Comparison of ENCODE assay signal across 1 cellular context in the genomic region with DNA sequence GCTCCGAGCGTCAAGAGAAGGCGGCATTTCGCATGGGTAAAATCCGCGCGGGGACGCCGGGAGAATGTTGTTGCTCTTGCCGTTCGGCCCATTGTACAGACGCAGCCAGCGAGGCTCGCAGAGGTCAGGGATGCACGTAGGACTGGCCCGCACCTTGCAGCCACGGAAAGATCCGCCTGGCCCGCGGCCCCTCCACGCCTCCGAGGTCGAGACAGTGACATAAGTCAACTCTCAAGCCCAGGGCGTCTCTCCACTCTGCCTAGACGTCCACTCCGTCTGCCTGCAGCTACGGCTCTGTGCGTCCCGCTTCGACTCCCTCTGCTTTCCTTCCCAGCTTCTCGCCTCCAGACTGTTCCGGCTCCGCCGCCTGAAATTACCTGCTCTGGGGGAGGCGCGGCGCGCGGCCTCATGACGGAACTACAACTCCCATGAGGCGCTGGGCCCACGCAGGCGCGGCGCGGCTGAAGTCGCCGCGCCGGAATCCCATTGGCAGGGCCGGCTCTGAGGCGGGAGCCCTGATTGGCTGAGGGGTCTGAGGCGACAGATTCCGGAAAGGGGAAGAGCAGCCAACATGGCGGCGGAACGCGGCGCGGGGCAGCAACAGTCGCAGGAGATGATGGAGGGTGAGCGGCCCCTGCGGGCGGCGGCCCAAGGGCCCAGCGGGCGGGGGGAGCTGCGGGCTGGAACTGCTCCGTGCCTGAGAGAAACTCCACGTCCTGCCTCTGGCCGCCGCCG.
TF ChIP-seq lines count a peak whose summit lies in the region.

A gene with protein sequence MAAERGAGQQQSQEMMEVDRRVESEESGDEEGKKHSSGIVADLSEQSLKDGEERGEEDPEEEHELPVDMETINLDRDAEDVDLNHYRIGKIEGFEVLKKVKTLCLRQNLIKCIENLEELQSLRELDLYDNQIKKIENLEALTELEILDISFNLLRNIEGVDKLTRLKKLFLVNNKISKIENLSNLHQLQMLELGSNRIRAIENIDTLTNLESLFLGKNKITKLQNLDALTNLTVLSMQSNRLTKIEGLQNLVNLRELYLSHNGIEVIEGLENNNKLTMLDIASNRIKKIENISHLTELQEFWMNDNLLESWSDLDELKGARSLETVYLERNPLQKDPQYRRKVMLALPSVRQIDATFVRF (plus strand): TSS at position 543 of the 735 bp plus-strand sequence. CDS start 29 bp downstream, at position 572.

TF ChIP-seq in HEK293, 187 proteins besides CTCF, POLR2A, EP300 and RAD21 (continued from another document and continues in another):
- TF ChIP-seq ZNF16 (tag by site-specific recombination; IDR thresholded peaks at IDR 0.05; ENCODE audit: low read depth) (no peak), EGR2 (tag by site-specific recombination; IDR thresholded peaks at IDR 0.05; ENCODE audit: low read depth) (no peak), ZNF202 (tag by site-specific recombination; IDR thresholded peaks at IDR 0.05; ENCODE audit: borderline replicate concordance) (no peak), ZNF654 (tag by site-specific recombination; IDR thresholded peaks at IDR 0.05; ENCODE audit: low read depth) (no peak), ZNF239 (tag by site-specific recombination; IDR thresholded peaks at IDR 0.05) (0 out of 2 replicates have a peak, but pooled peaks have one; percentile 62), ZNF391 (tag by site-specific recombination; IDR thresholded peaks at IDR 0.05; ENCODE audit: borderline replicate concordance, low read depth) (peak; percentile 79; the same call in 1 of the 2 replicates), ZNF585B (tag by site-specific recombination; IDR thresholded peaks at IDR 0.05) (0 out of 2 replicates have a peak, but pooled peaks have one; percentile 14), ZNF394 (tag by site-specific recombination; IDR thresholded peaks at IDR 0.05; ENCODE audit: borderline replicate concordance) (peak; percentile 83; the same call in 1 of the 2 replicates), ZNF776 (tag by site-specific recombination; IDR thresholded peaks at IDR 0.05; ENCODE audit: borderline replicate concordance) (no peak), ZNF302 (tag by site-specific recombination; IDR thresholded peaks at IDR 0.05; ENCODE audit: low read depth) (no peak), ZEB2 (tag by site-specific recombination; IDR thresholded peaks at IDR 0.05) (peak; percentile 74), ZNF23 (tag by site-specific recombination; IDR thresholded peaks at IDR 0.05; ENCODE audit: borderline replicate concordance) (no peak), FEZF1 (tag by site-specific recombination; IDR thresholded peaks at IDR 0.05) (no peak), ZNF791 (tag by site-specific recombination; IDR thresholded peaks at IDR 0.05) (no peak), ZNF623 (tag by site-specific recombination; IDR thresholded peaks at IDR 0.05) (no peak), ZNF624 (tag by site-specific recombination; IDR thresholded peaks at IDR 0.05) (no peak), MEIS1 (CRISPR knock-in tag; IDR thresholded peaks at IDR 0.05; ENCODE audit: borderline replicate concordance) (no peak), ZNF174 (tag by site-specific recombination; IDR thresholded peaks at IDR 0.05) (no peak), ZSCAN23 (tag by site-specific recombination; IDR thresholded peaks at IDR 0.05) (no peak), ZNF530 (tag by site-specific recombination; IDR thresholded peaks at IDR 0.05; ENCODE audit: low read depth) (no peak), ZNF660 (tag by site-specific recombination; IDR thresholded peaks at IDR 0.05) (no peak; the same call in 1 of the 2 replicates), BCL11A (tag by site-specific recombination; IDR thresholded peaks at IDR 0.05; ENCODE audit: low read depth) (peak; percentile 84), ZNF670 (tag by site-specific recombination; IDR thresholded peaks at IDR 0.05; ENCODE audit: low read depth) (no peak), ZNF324 (tag by site-specific recombination; IDR thresholded peaks at IDR 0.05) (peak; percentile 90), ZNF223 (tag by site-specific recombination; IDR thresholded peaks at IDR 0.05) (no peak), ZNF621 (tag by site-specific recombination; IDR thresholded peaks at IDR 0.05) (no peak), ZNF521 (tag by site-specific recombination; IDR thresholded peaks at IDR 0.05) (no peak), ZNF114 (tag by site-specific recombination; IDR thresholded peaks at IDR 0.05) (no peak), ZFP69B (tag by site-specific recombination; IDR thresholded peaks at IDR 0.05) (peak; percentile 57; the same call in 1 of the 2 replicates), ZNF677 (tag by site-specific recombination; IDR thresholded peaks at IDR 0.05) (0 out of 2 replicates have a peak, but pooled peaks have one; percentile 1), ZNF138 (tag by site-specific recombination; IDR thresholded peaks at IDR 0.05; ENCODE audit: borderline replicate concordance) (no peak), ZNF747 (tag by site-specific recombination; IDR thresholded peaks at IDR 0.05) (no peak), RBAK (tag by site-specific recombination; IDR thresholded peaks at IDR 0.05) (no peak), ZNF555 (tag by site-specific recombination; conservative IDR thresholded peaks at IDR 0.05) (no peak), MYNN (tag by site-specific recombination; IDR thresholded peaks at IDR 0.05; ENCODE audit: borderline replicate concordance) (no peak), YY2 (tag by site-specific recombination; IDR thresholded peaks at IDR 0.05) (peak; percentile 65; the same call in 1 of the 2 replicates), ZNF169 (tag by site-specific recombination; IDR thresholded peaks at IDR 0.05) (no peak), ZNF510 (tag by site-specific recombination; IDR thresholded peaks at IDR 0.05; ENCODE audit: insufficient replicate concordance) (no peak), ZNF610 (tag by site-specific recombination; IDR thresholded peaks at IDR 0.05; ENCODE audit: borderline replicate concordance) (peak; percentile 47; the same call in 1 of the 2 replicates), ZBTB20 (tag by site-specific recombination; IDR thresholded peaks at IDR 0.05) (no peak; the same call in 1 of the 2 replicates), IKZF3 (tag by site-specific recombination; IDR thresholded peaks at IDR 0.05) (peak; percentile 93)
- TF ChIP-seq, protein P1, sequence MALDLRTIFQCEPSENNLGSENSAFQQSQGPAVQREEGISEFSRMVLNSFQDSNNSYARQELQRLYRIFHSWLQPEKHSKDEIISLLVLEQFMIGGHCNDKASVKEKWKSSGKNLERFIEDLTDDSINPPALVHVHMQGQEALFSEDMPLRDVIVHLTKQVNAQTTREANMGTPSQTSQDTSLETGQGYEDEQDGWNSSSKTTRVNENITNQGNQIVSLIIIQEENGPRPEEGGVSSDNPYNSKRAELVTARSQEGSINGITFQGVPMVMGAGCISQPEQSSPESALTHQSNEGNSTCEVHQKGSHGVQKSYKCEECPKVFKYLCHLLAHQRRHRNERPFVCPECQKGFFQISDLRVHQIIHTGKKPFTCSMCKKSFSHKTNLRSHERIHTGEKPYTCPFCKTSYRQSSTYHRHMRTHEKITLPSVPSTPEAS (tag by site-specific recombination; IDR thresholded peaks at IDR 0.05), result no peak; the same call in 1 of the 2 replicates
- TF ChIP-seq, protein P2, sequence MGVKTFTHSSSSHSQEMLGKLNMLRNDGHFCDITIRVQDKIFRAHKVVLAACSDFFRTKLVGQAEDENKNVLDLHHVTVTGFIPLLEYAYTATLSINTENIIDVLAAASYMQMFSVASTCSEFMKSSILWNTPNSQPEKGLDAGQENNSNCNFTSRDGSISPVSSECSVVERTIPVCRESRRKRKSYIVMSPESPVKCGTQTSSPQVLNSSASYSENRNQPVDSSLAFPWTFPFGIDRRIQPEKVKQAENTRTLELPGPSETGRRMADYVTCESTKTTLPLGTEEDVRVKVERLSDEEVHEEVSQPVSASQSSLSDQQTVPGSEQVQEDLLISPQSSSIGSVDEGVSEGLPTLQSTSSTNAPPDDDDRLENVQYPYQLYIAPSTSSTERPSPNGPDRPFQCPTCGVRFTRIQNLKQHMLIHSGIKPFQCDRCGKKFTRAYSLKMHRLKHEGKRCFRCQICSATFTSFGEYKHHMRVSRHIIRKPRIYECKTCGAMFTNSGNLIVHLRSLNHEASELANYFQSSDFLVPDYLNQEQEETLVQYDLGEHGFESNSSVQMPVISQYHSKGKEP (tag by site-specific recombination; IDR thresholded peaks at IDR 0.05), result no peak
- TF ChIP-seq, protein P3, sequence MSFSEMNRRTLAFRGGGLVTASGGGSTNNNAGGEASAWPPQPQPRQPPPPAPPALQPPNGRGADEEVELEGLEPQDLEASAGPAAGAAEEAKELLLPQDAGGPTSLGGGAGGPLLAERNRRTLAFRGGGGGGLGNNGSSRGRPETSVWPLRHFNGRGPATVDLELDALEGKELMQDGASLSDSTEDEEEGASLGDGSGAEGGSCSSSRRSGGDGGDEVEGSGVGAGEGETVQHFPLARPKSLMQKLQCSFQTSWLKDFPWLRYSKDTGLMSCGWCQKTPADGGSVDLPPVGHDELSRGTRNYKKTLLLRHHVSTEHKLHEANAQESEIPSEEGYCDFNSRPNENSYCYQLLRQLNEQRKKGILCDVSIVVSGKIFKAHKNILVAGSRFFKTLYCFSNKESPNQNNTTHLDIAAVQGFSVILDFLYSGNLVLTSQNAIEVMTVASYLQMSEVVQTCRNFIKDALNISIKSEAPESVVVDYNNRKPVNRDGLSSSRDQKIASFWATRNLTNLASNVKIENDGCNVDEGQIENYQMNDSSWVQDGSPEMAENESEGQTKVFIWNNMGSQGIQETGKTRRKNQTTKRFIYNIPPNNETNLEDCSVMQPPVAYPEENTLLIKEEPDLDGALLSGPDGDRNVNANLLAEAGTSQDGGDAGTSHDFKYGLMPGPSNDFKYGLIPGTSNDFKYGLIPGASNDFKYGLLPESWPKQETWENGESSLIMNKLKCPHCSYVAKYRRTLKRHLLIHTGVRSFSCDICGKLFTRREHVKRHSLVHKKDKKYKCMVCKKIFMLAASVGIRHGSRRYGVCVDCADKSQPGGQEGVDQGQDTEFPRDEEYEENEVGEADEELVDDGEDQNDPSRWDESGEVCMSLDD (tag by site-specific recombination; IDR thresholded peaks at IDR 0.05), result no peak
- TF ChIP-seq, protein P4, sequence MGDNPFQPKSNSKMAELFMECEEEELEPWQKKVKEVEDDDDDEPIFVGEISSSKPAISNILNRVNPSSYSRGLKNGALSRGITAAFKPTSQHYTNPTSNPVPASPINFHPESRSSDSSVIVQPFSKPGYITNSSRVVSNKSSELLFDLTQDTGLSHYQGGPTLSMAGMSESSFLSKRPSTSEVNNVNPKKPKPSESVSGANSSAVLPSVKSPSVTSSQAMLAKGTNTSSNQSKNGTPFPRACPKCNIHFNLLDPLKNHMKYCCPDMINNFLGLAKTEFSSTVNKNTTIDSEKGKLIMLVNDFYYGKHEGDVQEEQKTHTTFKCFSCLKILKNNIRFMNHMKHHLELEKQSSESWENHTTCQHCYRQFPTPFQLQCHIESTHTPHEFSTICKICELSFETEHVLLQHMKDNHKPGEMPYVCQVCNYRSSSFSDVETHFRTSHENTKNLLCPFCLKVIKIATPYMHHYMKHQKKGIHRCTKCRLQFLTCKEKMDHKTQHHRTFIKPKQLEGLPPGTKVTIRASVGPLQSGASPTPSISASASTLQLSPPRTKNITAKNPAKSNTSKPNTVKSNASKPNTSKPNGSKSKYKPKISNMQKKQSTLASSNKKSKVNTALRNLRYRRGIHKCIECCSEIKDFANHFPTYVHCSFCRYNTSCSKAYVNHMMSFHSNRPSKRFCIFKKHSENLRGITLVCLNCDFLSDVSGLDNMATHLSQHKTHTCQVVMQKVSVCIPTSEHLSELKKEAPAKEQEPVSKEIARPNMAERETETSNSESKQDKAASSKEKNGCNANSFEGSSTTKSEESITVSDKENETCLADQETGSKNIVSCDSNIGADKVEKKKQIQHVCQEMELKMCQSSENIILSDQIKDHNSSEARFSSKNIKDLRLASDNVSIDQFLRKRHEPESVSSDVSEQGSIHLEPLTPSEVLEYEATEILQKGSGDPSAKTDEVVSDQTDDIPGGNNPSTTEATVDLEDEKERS (tag by site-specific recombination; IDR thresholded peaks at IDR 0.05), result 0 out of 2 replicates have a peak, but pooled peaks have one; percentile 73
- TF ChIP-seq, protein P5, sequence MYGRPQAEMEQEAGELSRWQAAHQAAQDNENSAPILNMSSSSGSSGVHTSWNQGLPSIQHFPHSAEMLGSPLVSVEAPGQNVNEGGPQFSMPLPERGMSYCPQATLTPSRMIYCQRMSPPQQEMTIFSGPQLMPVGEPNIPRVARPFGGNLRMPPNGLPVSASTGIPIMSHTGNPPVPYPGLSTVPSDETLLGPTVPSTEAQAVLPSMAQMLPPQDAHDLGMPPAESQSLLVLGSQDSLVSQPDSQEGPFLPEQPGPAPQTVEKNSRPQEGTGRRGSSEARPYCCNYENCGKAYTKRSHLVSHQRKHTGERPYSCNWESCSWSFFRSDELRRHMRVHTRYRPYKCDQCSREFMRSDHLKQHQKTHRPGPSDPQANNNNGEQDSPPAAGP (tag by site-specific recombination; IDR thresholded peaks at IDR 0.05), result peak; percentile 81
- TF ChIP-seq, protein P6, sequence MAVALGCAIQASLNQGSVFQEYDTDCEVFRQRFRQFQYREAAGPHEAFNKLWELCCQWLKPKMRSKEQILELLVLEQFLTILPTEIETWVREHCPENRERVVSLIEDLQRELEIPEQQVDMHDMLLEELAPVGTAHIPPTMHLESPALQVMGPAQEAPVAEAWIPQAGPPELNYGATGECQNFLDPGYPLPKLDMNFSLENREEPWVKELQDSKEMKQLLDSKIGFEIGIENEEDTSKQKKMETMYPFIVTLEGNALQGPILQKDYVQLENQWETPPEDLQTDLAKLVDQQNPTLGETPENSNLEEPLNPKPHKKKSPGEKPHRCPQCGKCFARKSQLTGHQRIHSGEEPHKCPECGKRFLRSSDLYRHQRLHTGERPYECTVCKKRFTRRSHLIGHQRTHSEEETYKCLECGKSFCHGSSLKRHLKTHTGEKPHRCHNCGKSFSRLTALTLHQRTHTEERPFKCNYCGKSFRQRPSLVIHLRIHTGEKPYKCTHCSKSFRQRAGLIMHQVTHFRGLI (tag by site-specific recombination; IDR thresholded peaks at IDR 0.05), result no peak
- TF ChIP-seq, protein P7, sequence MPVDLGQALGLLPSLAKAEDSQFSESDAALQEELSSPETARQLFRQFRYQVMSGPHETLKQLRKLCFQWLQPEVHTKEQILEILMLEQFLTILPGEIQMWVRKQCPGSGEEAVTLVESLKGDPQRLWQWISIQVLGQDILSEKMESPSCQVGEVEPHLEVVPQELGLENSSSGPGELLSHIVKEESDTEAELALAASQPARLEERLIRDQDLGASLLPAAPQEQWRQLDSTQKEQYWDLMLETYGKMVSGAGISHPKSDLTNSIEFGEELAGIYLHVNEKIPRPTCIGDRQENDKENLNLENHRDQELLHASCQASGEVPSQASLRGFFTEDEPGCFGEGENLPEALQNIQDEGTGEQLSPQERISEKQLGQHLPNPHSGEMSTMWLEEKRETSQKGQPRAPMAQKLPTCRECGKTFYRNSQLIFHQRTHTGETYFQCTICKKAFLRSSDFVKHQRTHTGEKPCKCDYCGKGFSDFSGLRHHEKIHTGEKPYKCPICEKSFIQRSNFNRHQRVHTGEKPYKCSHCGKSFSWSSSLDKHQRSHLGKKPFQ (tag by site-specific recombination; IDR thresholded peaks at IDR 0.05), result no peak
- TF ChIP-seq, protein P8, sequence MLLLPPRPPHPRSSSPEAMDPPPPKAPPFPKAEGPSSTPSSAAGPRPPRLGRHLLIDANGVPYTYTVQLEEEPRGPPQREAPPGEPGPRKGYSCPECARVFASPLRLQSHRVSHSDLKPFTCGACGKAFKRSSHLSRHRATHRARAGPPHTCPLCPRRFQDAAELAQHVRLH (tag by site-specific recombination; IDR thresholded peaks at IDR 0.05), result peak; percentile 77
